Comparison of ENCODE assay signal across 1 cellular context in genomic region chr20:31543966-31544598, GRCh38.
TF ChIP-seq lines count a peak whose summit lies in the region.

No MANE protein-coding gene starts in this region.

TF ChIP-seq in SK-N-SH, 30 proteins besides CTCF, POLR2A, EP300 and RAD21 (continued from another document):
- TF ChIP-seq USF2 (IDR thresholded peaks at IDR 0.05; ENCODE audit: borderline replicate concordance, low read depth, low read length) (no peak), SIN3A (IDR thresholded peaks at IDR 0.05; ENCODE audit: borderline replicate concordance, low read depth, low read length) (peak; percentile 65; the same call in 1 of the 2 replicates), CHD2 (IDR thresholded peaks at IDR 0.05; ENCODE audit: low read length, partially characterized antibody) (no peak), GABPA (IDR thresholded peaks at IDR 0.05; ENCODE audit: low read depth) (no peak; the same call in 1 of the 2 replicates), TCF12 (IDR thresholded peaks at IDR 0.05) (peak; percentile 99), POLR2AphosphoS5 (IDR thresholded peaks at IDR 0.05; ENCODE audit: low read depth, low read length) (peak; percentile 92), TEAD4 (IDR thresholded peaks at IDR 0.05; ENCODE audit: borderline replicate concordance, insufficient read depth) (peak; percentile 66; the same call in 1 of the 2 replicates), TAF1 (IDR thresholded peaks at IDR 0.05; ENCODE audit: borderline replicate concordance, low read depth, low read length) (0 out of 2 replicates have a peak, but pooled peaks have one; percentile 50), NRF1 (IDR thresholded peaks at IDR 0.05; ENCODE audit: low read depth, low read length) (no peak), PBX3 (IDR thresholded peaks at IDR 0.05) (peak; percentile 95), ZBTB33 (IDR thresholded peaks at IDR 0.05; ENCODE audit: borderline replicate concordance, low read depth) (peak; percentile 70), RCOR1 (IDR thresholded peaks at IDR 0.05; ENCODE audit: low read length) (0 out of 2 replicates have a peak, but pooled peaks have one; percentile 49), MAX (IDR thresholded peaks at IDR 0.05; ENCODE audit: low read depth) (peak; percentile 96), RXRA (IDR thresholded peaks at IDR 0.05; ENCODE audit: borderline replicate concordance, low read depth) (peak; percentile 88; the same call in 1 of the 2 replicates), NFIC (IDR thresholded peaks at IDR 0.05; ENCODE audit: borderline replicate concordance) (peak; percentile 65; the same call in 1 of the 2 replicates)
